ENCODE assay signal across 28 cellular contexts in genomic region chr7:149002604-149003003, GRCh38.
"Had no signal": no experiment of that assay in that cellular context is flagged by ENCODE, and none has a peak within 500 bp of the region (broad histone marks: within the 10 kb centered on the region; RNA-seq: fewer than 3 reads in every experiment).

No MANE protein-coding gene starts in this region.

- H3K4me1 ChIP-seq: lower lobe of right lung, neural progenitor cell, prostate gland, sigmoid colon, uterus had no signal

- H3K36me3 ChIP-seq: neural progenitor cell, ovary, uterus had no signal

- H3K4me3 ChIP-seq: left lung, lower lobe of right lung, neural progenitor cell, ovary, prostate gland, sigmoid colon, tibial nerve, uterus had no signal

- H3K4me2 ChIP-seq: neural progenitor cell had no signal

- H3K9ac ChIP-seq: neural progenitor cell had no signal

- DNase-seq: hypothalamus; immature natural killer cell; kidney; left colon; lower lobe of right lung; mesendoderm; naive B cell; natural killer cell; nephron progenitor cell; ovary; retina; right cardiac atrium; sigmoid colon; small intestine; stimulated activated CD4-positive, alpha-beta T cell treated with anti-CD3 and anti-CD28 coated beads, Interleukin-1b, Interleukin-23, amount 100 ng/mL, for 48 hours; stimulated activated CD4-positive, alpha-beta T cell treated with anti-CD3 and anti-CD28 coated beads, Interleukin-2, amount 100 ng/mL, for 48 hours; stimulated activated CD4-positive, alpha-beta T cell treated with anti-CD3 and anti-CD28 coated beads, Interleukin-4, amount 100 ng/mL, for 4 hours; stimulated activated CD8-positive, alpha-beta memory T cell treated with anti-CD3 and anti-CD28 coated beads, Interleukin-4, amount 100 ng/mL, for 48 hours; stimulated activated naive CD4-positive, alpha-beta T cell treated with Interleukin-2 at 50 U/mL for 16 hours; stimulated activated naive CD8-positive, alpha-beta T cell treated with anti-CD3 and anti-CD28 coated beads, Interleukin-15, amount 100 ng/mL, for 72 hours; substantia nigra; uterus had no signal

- ATAC-seq: left colon; left lung; lower lobe of right lung; natural killer cell; right cardiac atrium; stimulated activated memory B cell treated with anti-CD40 and anti-IgM and Interleukin-4, amounts not matched to agents 10 μg/mL and 1 μg/mL and 100 μg/mL, for 72 hours; stimulated activated naive CD8-positive, alpha-beta T cell treated with anti-CD3 and anti-CD28 coated beads, Interleukin-15, amount 100 ng/mL, for 72 hours had no signal

- FAIRE-seq: islet of Langerhans, kidney, small intestine had no signal

- H3K9me3 ChIP-seq: left lung, lower lobe of right lung, ovary, prostate gland, sigmoid colon, tibial nerve, uterus had no signal

- H2AFZ ChIP-seq: neural progenitor cell had no signal

- H3K27ac ChIP-seq: left lung, lower lobe of right lung, neural progenitor cell, ovary, prostate gland, sigmoid colon, tibial nerve, uterus had no signal

- H3K27me3 ChIP-seq: left lung, neural progenitor cell, ovary, sigmoid colon, tibial nerve, uterus had no signal
